In genomic region chr7:151138541-151138910, GRCh38 we compare ENCODE assay signal across 1 cellular context.
TF ChIP-seq lines count a peak whose summit lies in the region.

No MANE protein-coding gene starts in this region.

TF ChIP-seq in HepG2, 621 proteins besides CTCF, POLR2A, EP300 and RAD21:
- TF ChIP-seq MIER3 (CRISPR knock-in tag; IDR thresholded peaks at IDR 0.05; ENCODE audit: borderline replicate concordance) = no peak
- TF ChIP-seq MXI1 (IDR thresholded peaks at IDR 0.05; ENCODE audit: borderline replicate concordance, low read depth, low read length) = no peak
- no peak for TF ChIP-seq ZNF775 (CRISPR knock-in tag; IDR thresholded peaks at IDR 0.05; ENCODE audit: borderline replicate concordance)
- TF ChIP-seq ZZZ3 (CRISPR knock-in tag; IDR thresholded peaks at IDR 0.05; ENCODE audit: borderline replicate concordance) = no peak
- TF ChIP-seq AHR (CRISPR knock-in tag; IDR thresholded peaks at IDR 0.05) = no peak
- TF ChIP-seq, protein P1, sequence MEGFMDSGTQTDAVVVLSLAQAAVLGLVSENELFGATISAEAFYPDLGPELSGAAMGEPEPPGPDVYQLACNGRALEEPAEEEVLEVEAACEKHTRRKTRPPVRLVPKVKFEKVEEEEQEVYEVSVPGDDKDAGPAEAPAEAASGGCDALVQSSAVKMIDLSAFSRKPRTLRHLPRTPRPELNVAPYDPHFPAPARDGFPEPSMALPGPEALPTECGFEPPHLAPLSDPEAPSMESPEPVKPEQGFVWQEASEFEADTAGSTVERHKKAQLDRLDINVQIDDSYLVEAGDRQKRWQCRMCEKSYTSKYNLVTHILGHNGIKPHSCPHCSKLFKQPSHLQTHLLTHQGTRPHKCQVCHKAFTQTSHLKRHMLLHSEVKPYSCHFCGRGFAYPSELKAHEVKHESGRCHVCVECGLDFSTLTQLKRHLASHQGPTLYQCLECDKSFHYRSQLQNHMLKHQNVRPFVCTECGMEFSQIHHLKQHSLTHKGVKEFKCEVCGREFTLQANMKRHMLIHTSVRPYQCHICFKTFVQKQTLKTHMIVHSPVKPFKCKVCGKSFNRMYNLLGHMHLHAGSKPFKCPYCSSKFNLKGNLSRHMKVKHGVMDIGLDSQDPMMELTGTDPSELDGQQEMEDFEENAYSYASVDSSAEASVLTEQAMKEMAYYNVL (CRISPR knock-in tag; IDR thresholded peaks at IDR 0.05; ENCODE audit: borderline replicate concordance) = no peak
- TF ChIP-seq, protein P2, sequence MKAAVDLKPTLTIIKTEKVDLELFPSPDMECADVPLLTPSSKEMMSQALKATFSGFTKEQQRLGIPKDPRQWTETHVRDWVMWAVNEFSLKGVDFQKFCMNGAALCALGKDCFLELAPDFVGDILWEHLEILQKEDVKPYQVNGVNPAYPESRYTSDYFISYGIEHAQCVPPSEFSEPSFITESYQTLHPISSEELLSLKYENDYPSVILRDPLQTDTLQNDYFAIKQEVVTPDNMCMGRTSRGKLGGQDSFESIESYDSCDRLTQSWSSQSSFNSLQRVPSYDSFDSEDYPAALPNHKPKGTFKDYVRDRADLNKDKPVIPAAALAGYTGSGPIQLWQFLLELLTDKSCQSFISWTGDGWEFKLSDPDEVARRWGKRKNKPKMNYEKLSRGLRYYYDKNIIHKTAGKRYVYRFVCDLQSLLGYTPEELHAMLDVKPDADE (CRISPR knock-in tag; IDR thresholded peaks at IDR 0.05) = no peak
- no peak for TF ChIP-seq ZEB1 (IDR thresholded peaks at IDR 0.05; ENCODE audit: insufficient replicate concordance, low read depth)
- no peak for TF ChIP-seq NFE2L2 (IDR thresholded peaks at IDR 0.05; ENCODE audit: low read length)
- TF ChIP-seq KIAA2018 (CRISPR knock-in tag; IDR thresholded peaks at IDR 0.05; ENCODE audit: borderline replicate concordance) = no peak
- no peak for TF ChIP-seq MTERF4 (CRISPR knock-in tag; IDR thresholded peaks at IDR 0.05)
- no peak for TF ChIP-seq SSRP1 (CRISPR knock-in tag; IDR thresholded peaks at IDR 0.05)
- no peak for TF ChIP-seq RARA (CRISPR knock-in tag; IDR thresholded peaks at IDR 0.05)
- no peak for TF ChIP-seq SALL2 (CRISPR knock-in tag; IDR thresholded peaks at IDR 0.05)
- TF ChIP-seq ZNF691 (CRISPR knock-in tag; IDR thresholded peaks at IDR 0.05; ENCODE audit: borderline replicate concordance, low read depth) = no peak
- no peak for TF ChIP-seq TFE3 (CRISPR knock-in tag; IDR thresholded peaks at IDR 0.05)
